Comparison of ENCODE assay signal across 24 cellular contexts in genomic region chrX:55638933-55639332, GRCh38. TPM values are rescaled to one million over a fixed set of nuclear protein-coding genes. Genes with fewer than 3 reads are reported as not detected.
DNase-seq lines count a peak whose midpoint lies in the region; ATAC-seq and TF ChIP-seq lines count a peak whose summit lies in the region.
"Had no signal": no experiment of that assay in that cellular context is flagged by ENCODE, and none has a peak within 500 bp of the region (broad histone marks: within the 10 kb centered on the region; RNA-seq: fewer than 3 reads in every experiment).

No MANE protein-coding gene starts in this region.

- H3K4me1 ChIP-seq in MM.1S (ENCODE audit: low read length), result no peaks in the 10 kb centered on the region
- no peaks in the 10 kb centered on the region for H3K4me1 ChIP-seq in body of pancreas
- no peaks in the 10 kb centered on the region for H3K4me1 ChIP-seq in HAP-1
- H3K4me1 ChIP-seq: gastrocnemius medialis, left ventricle myocardium inferior, transverse colon had no signal

- H3K4me3 ChIP-seq in GM12865 (ENCODE audit: low read depth, low read length), result no peak overlapping the region
- H3K4me3 ChIP-seq in MM.1S (ENCODE audit: low read length), result no peak overlapping the region
- H3K4me3 ChIP-seq in body of pancreas, result no peak overlapping the region
- H3K4me3 ChIP-seq in HAP-1, result no peak overlapping the region
- H3K4me3 ChIP-seq: gastrocnemius medialis, left ventricle myocardium inferior, transverse colon had no signal

- H3K9me3 ChIP-seq in MM.1S (replicated peaks; ENCODE audit: insufficient read depth, low read length), result no peaks in the 10 kb centered on the region
- no peaks in the 10 kb centered on the region for H3K9me3 ChIP-seq in body of pancreas
- no peaks in the 10 kb centered on the region for H3K9me3 ChIP-seq in HAP-1
- H3K9me3 ChIP-seq: gastrocnemius medialis, left ventricle myocardium inferior, neutrophil, transverse colon had no signal

- H3K9ac ChIP-seq in MM.1S (ENCODE audit: low read length), result no peak overlapping the region

- ATAC-seq in GM19463 (IDR thresholded peaks at IDR 0.05; ENCODE audit: unreplicated experiment) (peak; percentile 41), HG02981 (IDR thresholded peaks at IDR 0.05; ENCODE audit: unreplicated experiment) (peak; percentile 53), body of pancreas (no peak)
- ATAC-seq: gastrocnemius medialis had no signal

- no peaks in the 10 kb centered on the region for H3K79me2 ChIP-seq in MM.1S (ENCODE audit: low read length)

- intact Hi-C loops in body of pancreas (cut with DNase I), result no loop called here

- 67 to 100% methylated on average over 1 of the region's 1 CpG for WGBS in body of pancreas, 2 donors

- H3K27ac ChIP-seq in MM.1S (ENCODE audit: low read length) (no peak overlapping the region), body of pancreas (no peak overlapping the region)
- H3K27ac ChIP-seq: 22Rv1, gastrocnemius medialis, left ventricle myocardium inferior, neutrophil, transverse colon had no signal

- no peaks in the 10 kb centered on the region for H3K36me3 ChIP-seq in MM.1S (replicated peaks; ENCODE audit: insufficient read depth, low read length)
- no peaks in the 10 kb centered on the region for H3K36me3 ChIP-seq in body of pancreas (replicated peaks in 1 of 2; ENCODE audit: insufficient read depth in 1 of 2, low read depth in 2 of 2)
- H3K36me3 ChIP-seq in HAP-1 (replicated peaks), result no peaks in the 10 kb centered on the region
- H3K36me3 ChIP-seq: gastrocnemius medialis, left ventricle myocardium inferior, neutrophil, transverse colon had no signal

- no peak for TF ChIP-seq POLR2A in body of pancreas (IDR thresholded peaks at IDR 0.05)

- H3K27me3 ChIP-seq in MM.1S (replicated peaks; ENCODE audit: insufficient read depth, low read length) (no peaks in the 10 kb centered on the region), body of pancreas (no peaks in the 10 kb centered on the region), HAP-1 (ENCODE audit: low read depth) (no peaks in the 10 kb centered on the region)
- H3K27me3 ChIP-seq: gastrocnemius medialis, neutrophil, transverse colon had no signal

- H3K4me2 ChIP-seq in MM.1S (ENCODE audit: low read depth, low read length), result no peak overlapping the region

- in situ Hi-C loops in HAP-1 (cut with MboI; ENCODE audit: low sequenced_read_pairs), result no loop called here

- DNase-seq in GM12865 (ENCODE audit: low read depth) (peak; percentile 39), MM.1S (peak; percentile 7), body of pancreas (no peak), HT-29 (ENCODE audit: low spot score) (no peak), GM10266 (ENCODE audit: extremely low spot score) (no peak), HAP-1 (ENCODE audit: low spot score in 2 of 2) (no peak)
- DNase-seq: activated CD4-positive, alpha-beta T cell treated with anti-CD3 and anti-CD28 coated beads, Interleukin-2, amount 10 ng/mL, durations not matched to agents 7 days and 5 days; gastrocnemius medialis; GDM1; GOT3; left ventricle myocardium inferior; NCI-H1092; NCI-H2171; stimulated activated naive CD4-positive, alpha-beta T cell; transverse colon had no signal

- no peak for TF ChIP-seq CTCF in GM12865 (IDR thresholded peaks at IDR 0.05; ENCODE audit: insufficient read depth, low read depth, low read length, missing control alignments)
- no peak for TF ChIP-seq CTCF in MM.1S (IDR thresholded peaks at IDR 0.05; ENCODE audit: low read length)
- no peak for TF ChIP-seq CTCF in body of pancreas (IDR thresholded peaks at IDR 0.05)
- no peak for TF ChIP-seq CTCF in GM10266 (IDR thresholded peaks at IDR 0.05; ENCODE audit: control insufficient read depth, insufficient read depth, low read depth, missing control alignments)

- H2AFZ ChIP-seq in MM.1S (ENCODE audit: low read length), result no peak overlapping the region

- H3F3A ChIP-seq in MM.1S (ENCODE audit: insufficient read depth, low read length), result no peaks in the 10 kb centered on the region

- H3K9me2 ChIP-seq in MM.1S (replicated peaks; ENCODE audit: insufficient read depth, low read length), result no peaks in the 10 kb centered on the region

- no peaks in the 10 kb centered on the region for H4K20me1 ChIP-seq in MM.1S (ENCODE audit: insufficient read depth, low read length)

RNA-seq across cellular contexts. Expression of gene FOXR2, which starts 15.7 kb away (rescaled TPM):
- not detected for total RNA-seq in body of pancreas
- not detected in 2 replicates for total RNA-seq in HT-29 (2014; rRNA removed; shearing (Covaris generic))
- total RNA-seq: activated CD4-positive, alpha-beta T cell treated with anti-CD3 and anti-CD28 coated beads, Interleukin-2, amount 10 ng/mL, durations not matched to agents 7 days and 5 days; B cell; dermis microvascular lymphatic vessel endothelial cell; epithelial cell of proximal tubule; gastrocnemius medialis; left ventricle myocardium inferior; mucosa of gallbladder; renal cortical epithelial cell; transverse colon had no signal

Comparison
In these comparisons a context has a peak if more than half of its experiments do, and no peak if none do; other contexts are left out.
1. DNase-seq: peak in GM12865 (single experiment) and MM.1S (single experiment); none in body of pancreas (0 of 4), HT-29 (single experiment), GM10266 (single experiment) and HAP-1 (0 of 2).